ENCODE assay signal across 1 cellular context in the genomic region with DNA sequence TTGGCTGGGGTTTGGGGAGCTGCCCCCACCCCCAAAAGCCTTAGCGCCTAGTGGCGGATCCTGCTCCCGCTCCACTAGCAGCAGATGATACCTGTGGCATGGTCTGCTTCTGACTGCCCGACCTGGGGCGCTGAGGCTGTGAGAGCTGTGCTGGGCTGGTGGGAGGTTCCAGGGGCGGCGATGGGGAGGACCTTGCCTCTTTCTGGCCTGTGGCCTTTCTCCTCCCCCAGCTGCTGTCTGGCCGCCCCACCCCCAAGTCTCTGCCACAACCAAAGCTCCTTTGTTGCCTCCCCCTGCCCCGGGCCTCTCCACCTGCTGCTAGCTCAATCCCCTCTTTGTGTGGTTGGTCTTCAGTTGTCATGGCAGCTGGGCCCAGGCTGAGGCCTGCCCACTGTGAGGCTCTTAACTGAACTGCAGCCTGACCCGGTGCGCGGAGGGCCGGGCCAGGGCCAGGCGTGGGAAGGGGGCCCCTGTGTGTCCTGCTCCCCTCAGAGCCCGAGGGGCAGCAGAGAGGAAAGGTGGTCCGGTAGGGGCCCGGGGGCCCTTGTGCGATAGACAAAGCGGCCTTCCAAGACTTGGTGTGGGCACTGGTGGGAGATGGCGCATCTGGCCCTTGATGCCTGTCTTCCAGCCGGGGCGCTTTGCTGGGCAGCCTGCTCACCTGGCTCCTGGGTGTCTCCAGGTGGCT.
TF ChIP-seq lines count a peak whose summit lies in the region.

No MANE protein-coding gene starts in this region.

TF ChIP-seq in HepG2, 621 proteins besides CTCF, POLR2A, EP300 and RAD21 (continued from another document):
- TF ChIP-seq, protein P1, sequence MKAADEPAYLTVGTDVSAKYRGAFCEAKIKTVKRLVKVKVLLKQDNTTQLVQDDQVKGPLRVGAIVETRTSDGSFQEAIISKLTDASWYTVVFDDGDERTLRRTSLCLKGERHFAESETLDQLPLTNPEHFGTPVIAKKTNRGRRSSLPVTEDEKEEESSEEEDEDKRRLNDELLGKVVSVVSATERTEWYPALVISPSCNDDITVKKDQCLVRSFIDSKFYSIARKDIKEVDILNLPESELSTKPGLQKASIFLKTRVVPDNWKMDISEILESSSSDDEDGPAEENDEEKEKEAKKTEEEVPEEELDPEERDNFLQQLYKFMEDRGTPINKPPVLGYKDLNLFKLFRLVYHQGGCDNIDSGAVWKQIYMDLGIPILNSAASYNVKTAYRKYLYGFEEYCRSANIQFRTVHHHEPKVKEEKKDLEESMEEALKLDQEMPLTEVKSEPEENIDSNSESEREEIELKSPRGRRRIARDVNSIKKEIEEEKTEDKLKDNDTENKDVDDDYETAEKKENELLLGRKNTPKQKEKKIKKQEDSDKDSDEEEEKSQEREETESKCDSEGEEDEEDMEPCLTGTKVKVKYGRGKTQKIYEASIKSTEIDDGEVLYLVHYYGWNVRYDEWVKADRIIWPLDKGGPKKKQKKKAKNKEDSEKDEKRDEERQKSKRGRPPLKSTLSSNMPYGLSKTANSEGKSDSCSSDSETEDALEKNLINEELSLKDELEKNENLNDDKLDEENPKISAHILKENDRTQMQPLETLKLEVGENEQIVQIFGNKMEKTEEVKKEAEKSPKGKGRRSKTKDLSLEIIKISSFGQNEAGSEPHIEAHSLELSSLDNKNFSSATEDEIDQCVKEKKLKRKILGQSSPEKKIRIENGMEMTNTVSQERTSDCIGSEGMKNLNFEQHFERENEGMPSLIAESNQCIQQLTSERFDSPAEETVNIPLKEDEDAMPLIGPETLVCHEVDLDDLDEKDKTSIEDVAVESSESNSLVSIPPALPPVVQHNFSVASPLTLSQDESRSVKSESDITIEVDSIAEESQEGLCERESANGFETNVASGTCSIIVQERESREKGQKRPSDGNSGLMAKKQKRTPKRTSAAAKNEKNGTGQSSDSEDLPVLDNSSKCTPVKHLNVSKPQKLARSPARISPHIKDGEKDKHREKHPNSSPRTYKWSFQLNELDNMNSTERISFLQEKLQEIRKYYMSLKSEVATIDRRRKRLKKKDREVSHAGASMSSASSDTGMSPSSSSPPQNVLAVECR (CRISPR knock-in tag; IDR thresholded peaks at IDR 0.05; ENCODE audit: borderline replicate concordance): peak; percentile 82; the same call in 1 of the 2 replicates
- TF ChIP-seq, protein P2, sequence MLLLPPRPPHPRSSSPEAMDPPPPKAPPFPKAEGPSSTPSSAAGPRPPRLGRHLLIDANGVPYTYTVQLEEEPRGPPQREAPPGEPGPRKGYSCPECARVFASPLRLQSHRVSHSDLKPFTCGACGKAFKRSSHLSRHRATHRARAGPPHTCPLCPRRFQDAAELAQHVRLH (CRISPR knock-in tag; IDR thresholded peaks at IDR 0.05; ENCODE audit: borderline replicate concordance, low read depth): peak; percentile 57; the same call in 1 of the 2 replicates
- TF ChIP-seq CHD4 (IDR thresholded peaks at IDR 0.05; ENCODE audit: borderline replicate concordance, low read length): no peak
- TF ChIP-seq, protein P3, sequence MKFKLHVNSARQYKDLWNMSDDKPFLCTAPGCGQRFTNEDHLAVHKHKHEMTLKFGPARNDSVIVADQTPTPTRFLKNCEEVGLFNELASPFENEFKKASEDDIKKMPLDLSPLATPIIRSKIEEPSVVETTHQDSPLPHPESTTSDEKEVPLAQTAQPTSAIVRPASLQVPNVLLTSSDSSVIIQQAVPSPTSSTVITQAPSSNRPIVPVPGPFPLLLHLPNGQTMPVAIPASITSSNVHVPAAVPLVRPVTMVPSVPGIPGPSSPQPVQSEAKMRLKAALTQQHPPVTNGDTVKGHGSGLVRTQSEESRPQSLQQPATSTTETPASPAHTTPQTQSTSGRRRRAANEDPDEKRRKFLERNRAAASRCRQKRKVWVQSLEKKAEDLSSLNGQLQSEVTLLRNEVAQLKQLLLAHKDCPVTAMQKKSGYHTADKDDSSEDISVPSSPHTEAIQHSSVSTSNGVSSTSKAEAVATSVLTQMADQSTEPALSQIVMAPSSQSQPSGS (CRISPR knock-in tag; IDR thresholded peaks at IDR 0.05): peak; percentile 9; the same call in 1 of the 2 replicates
- TF ChIP-seq SP4 (CRISPR knock-in tag; IDR thresholded peaks at IDR 0.05): peak; percentile 91
- TF ChIP-seq ZNF136 (CRISPR knock-in tag; IDR thresholded peaks at IDR 0.05; ENCODE audit: low read depth): peak; percentile 93
- no peak for TF ChIP-seq EEA1 (CRISPR knock-in tag; IDR thresholded peaks at IDR 0.05; ENCODE audit: borderline replicate concordance)
- peak; percentile 35 for TF ChIP-seq HNRNPH1 (optimal IDR thresholded peaks at IDR 0.05; ENCODE audit: low read depth, low read length)
- TF ChIP-seq ZKSCAN1 (IDR thresholded peaks at IDR 0.05; ENCODE audit: low read length): no peak
- TF ChIP-seq MNT (IDR thresholded peaks at IDR 0.05): peak; percentile 23; the same call in 1 of the 2 replicates
- peak; percentile 75 for TF ChIP-seq AGO2 (optimal IDR thresholded peaks at IDR 0.05; ENCODE audit: low read depth, low read length)
- no peak for TF ChIP-seq ZNF326 (CRISPR knock-in tag; IDR thresholded peaks at IDR 0.05; ENCODE audit: borderline replicate concordance)
- no peak for TF ChIP-seq ZNF329 (CRISPR knock-in tag; IDR thresholded peaks at IDR 0.05; ENCODE audit: low read depth)
- peak; percentile 83; the same call in 1 of the 2 replicates for TF ChIP-seq ZNF256 (CRISPR knock-in tag; conservative IDR thresholded peaks at IDR 0.05)
TF ChIP-seq in HepG2: peak in this region for 229.
